Comparison of ENCODE assay signal across 1 cellular context in the genomic region with DNA sequence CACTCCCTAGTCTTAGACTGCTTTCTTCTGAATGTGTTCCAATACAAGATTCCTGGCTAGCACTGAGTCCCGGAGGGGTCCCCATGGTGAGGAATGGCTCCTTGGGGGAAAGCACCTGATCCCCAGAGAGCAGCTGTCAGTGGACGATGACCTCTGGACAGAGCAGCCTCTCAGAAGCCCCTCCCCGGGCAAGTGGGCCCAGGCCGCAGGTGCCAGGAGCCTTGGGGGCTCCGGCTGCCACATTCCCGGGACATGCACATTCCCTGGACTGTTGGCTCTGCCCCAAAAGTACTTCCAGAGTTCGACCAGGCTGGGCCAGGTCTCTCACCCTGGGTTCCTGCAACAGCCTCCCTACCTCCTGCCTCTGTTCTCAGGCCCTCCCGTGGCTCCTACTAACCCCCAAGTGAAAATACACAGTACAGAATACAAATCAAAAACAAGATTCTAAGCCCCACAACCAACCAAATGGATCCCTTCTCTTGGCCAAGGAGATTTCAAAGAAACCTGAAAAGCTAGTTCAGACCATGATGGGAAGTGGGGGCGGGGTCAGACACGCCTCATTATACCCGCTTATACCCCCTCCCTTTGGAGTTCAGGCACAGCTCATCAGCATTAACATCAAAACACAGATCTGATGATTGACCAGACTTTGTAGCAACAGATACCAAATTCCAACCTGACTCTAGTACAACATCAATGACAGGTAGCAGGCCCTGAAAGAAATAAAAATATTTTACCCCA.
TF ChIP-seq lines count a peak whose summit lies in the region.

No MANE protein-coding gene starts in this region.

TF ChIP-seq in IMR-90, 13 proteins besides CTCF, POLR2A, EP300 and RAD21:
- no peak for TF ChIP-seq CEBPB (IDR thresholded peaks at IDR 0.05; ENCODE audit: low read depth, low read length)
- no peak for TF ChIP-seq RFX5 (IDR thresholded peaks at IDR 0.05; ENCODE audit: low read depth, low read length)
- no peak for TF ChIP-seq FOS (IDR thresholded peaks at IDR 0.05; ENCODE audit: low read depth, low read length)
- TF ChIP-seq NFE2L2 (IDR thresholded peaks at IDR 0.05; ENCODE audit: low read depth, low read length) = no peak
- TF ChIP-seq SMC3 (IDR thresholded peaks at IDR 0.05; ENCODE audit: low read depth, low read length) = no peak
- no peak for TF ChIP-seq MXI1 (IDR thresholded peaks at IDR 0.05; ENCODE audit: borderline replicate concordance, low read depth, low read length)
- TF ChIP-seq, protein P1, sequence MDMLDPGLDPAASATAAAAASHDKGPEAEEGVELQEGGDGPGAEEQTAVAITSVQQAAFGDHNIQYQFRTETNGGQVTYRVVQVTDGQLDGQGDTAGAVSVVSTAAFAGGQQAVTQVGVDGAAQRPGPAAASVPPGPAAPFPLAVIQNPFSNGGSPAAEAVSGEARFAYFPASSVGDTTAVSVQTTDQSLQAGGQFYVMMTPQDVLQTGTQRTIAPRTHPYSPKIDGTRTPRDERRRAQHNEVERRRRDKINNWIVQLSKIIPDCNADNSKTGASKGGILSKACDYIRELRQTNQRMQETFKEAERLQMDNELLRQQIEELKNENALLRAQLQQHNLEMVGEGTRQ (IDR thresholded peaks at IDR 0.05; ENCODE audit: low read depth, low read length) = no peak
- TF ChIP-seq, protein P2, sequence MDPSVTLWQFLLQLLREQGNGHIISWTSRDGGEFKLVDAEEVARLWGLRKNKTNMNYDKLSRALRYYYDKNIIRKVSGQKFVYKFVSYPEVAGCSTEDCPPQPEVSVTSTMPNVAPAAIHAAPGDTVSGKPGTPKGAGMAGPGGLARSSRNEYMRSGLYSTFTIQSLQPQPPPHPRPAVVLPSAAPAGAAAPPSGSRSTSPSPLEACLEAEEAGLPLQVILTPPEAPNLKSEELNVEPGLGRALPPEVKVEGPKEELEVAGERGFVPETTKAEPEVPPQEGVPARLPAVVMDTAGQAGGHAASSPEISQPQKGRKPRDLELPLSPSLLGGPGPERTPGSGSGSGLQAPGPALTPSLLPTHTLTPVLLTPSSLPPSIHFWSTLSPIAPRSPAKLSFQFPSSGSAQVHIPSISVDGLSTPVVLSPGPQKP (IDR thresholded peaks at IDR 0.05; ENCODE audit: borderline replicate concordance, low read depth, low read length) = no peak
- TF ChIP-seq CHD1 (IDR thresholded peaks at IDR 0.05; ENCODE audit: low read depth, low read length) = no peak
- no peak for TF ChIP-seq MAZ (IDR thresholded peaks at IDR 0.05; ENCODE audit: borderline replicate concordance, low read depth, low read length)
